15 cellular contexts compared by ENCODE assay signal in the genomic region with DNA sequence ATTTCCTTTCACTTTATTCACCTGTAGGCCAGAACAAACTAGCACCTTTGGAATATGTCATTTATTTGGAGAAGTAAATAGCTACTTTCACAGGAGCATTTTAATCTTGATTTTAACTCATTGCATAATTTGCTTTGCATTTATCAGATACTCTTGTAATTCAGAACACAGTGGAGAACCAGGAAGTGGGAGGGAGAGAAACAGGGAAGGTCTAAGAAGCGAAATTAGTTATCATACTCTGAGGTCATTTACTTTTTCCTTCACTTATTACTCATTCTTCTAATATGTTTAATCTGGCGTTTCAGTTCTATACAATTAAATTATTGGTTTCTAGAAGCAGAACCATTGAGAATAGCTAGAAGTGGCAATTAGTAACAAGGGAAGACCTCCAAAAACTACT. TPM values are rescaled to one million over a fixed set of nuclear protein-coding genes. Genes with fewer than 3 reads are reported as not detected.
A peak's percentile ranks its signal among the peaks of the same experiment; 100 is the strongest.
DNase-seq lines count a peak whose midpoint lies in the region; ATAC-seq, FAIRE-seq and TF ChIP-seq lines count a peak whose summit lies in the region.
"Had no signal": no experiment of that assay in that cellular context is flagged by ENCODE, and none has a peak within 500 bp of the region (broad histone marks: within the 10 kb centered on the region; RNA-seq: fewer than 3 reads in every experiment).

No MANE protein-coding gene starts in this region.

- H3K36me3 ChIP-seq in SK-N-MC (ENCODE audit: insufficient read depth, low read length) (no peaks in the 10 kb centered on the region), bronchial epithelial cell (ENCODE audit: control insufficient read depth, insufficient read depth, low read length) (no peaks in the 10 kb centered on the region), parathyroid adenoma (ENCODE audit: control insufficient read depth, insufficient read depth, low read length) (no peaks in the 10 kb centered on the region)
- H3K36me3 ChIP-seq: BLaER1 had no signal

- TF ChIP-seq POLR2A in H54 (IDR thresholded peaks at IDR 0.05; ENCODE audit: low read depth, low read length): no peak

- no peaks in the 10 kb centered on the region for H3K79me2 ChIP-seq in parathyroid adenoma

- H3K9ac ChIP-seq in SK-N-MC (ENCODE audit: insufficient read length): peak overlapping the region; percentile 62
- H3K9ac ChIP-seq in parathyroid adenoma: no peak overlapping the region
- H3K9ac ChIP-seq: BLaER1 had no signal

- peaks cover 3% of the 10 kb centered on the region for H3K4me1 ChIP-seq in parathyroid adenoma
- H3K4me1 ChIP-seq: BLaER1 had no signal

- H3K4me2 ChIP-seq in parathyroid adenoma (ENCODE audit: low read length): peak overlapping the region; percentile 3
- H3K4me2 ChIP-seq: BLaER1 had no signal

- ATAC-seq in HG02973 (IDR thresholded peaks at IDR 0.05; ENCODE audit: unreplicated experiment): no peak

- H3K9me3 ChIP-seq in SK-N-MC (ENCODE audit: low read depth, low read length) (no peaks in the 10 kb centered on the region), parathyroid adenoma (ENCODE audit: control insufficient read depth, low read length) (no peaks in the 10 kb centered on the region)
- H3K9me3 ChIP-seq: BLaER1 had no signal

- H3K27ac ChIP-seq in SK-N-MC (peak overlapping the region; percentile 93), parathyroid adenoma (no peak overlapping the region)
- H3K27ac ChIP-seq: BLaER1 had no signal

- H2AFZ ChIP-seq in parathyroid adenoma: no peak overlapping the region

- DNase-seq in H54 (ENCODE audit: insufficient read length, low spot score) (no peak), SK-N-MC (ENCODE audit: low read depth, low spot score) (peak; percentile 40), bronchial epithelial cell (ENCODE audit: low read depth) (peak; percentile 54), NCI-H2029 treated with DMSO at 0.1 percent for 48 hours (lab: John Stamatoyannopoulos, UW) (no peak), D721Med (ENCODE audit: insufficient read length, low spot score) (no peak)
- DNase-seq: DMS 273 treated with DMSO at 0.1 percent for 48 hours, HCEC 1CT, NCI-H1092, NCI-H1694, NCI-H446 treated with DMSO at 0.1 percent for 48 hours, NCI-H748 treated with DMSO at 0.1 percent for 48 hours had no signal

- TF ChIP-seq CTCF in bronchial epithelial cell (IDR thresholded peaks at IDR 0.05; ENCODE audit: insufficient read depth, low read length, severe bottlenecking): no peak
- TF ChIP-seq CTCF in parathyroid adenoma (IDR thresholded peaks at IDR 0.05): no peak
- no peak for TF ChIP-seq CTCF in D721Med (IDR thresholded peaks at IDR 0.05; ENCODE audit: insufficient read depth, missing control alignments)

- peaks cover 2% of the 10 kb centered on the region for H3K27me3 ChIP-seq in bronchial epithelial cell (ENCODE audit: control insufficient read depth, insufficient read depth, low read length)
- H3K27me3 ChIP-seq in parathyroid adenoma (ENCODE audit: control insufficient read depth, insufficient read depth, low read length): no peaks in the 10 kb centered on the region
- H3K27me3 ChIP-seq: BLaER1 had no signal

- FAIRE-seq in H54 (lab: Jason Lieb, UNC) (peak; percentile 11), bronchial epithelial cell (lab: Jason Lieb, UNC) (no peak), D721Med (lab: Jason Lieb, UNC) (no peak)
- FAIRE-seq: HTR-8/SVneo had no signal

- H3K4me3 ChIP-seq in SK-N-MC (peak overlapping the region; percentile 70), bronchial epithelial cell (ENCODE audit: low read depth, low read length) (no peak overlapping the region), parathyroid adenoma (ENCODE audit: low read depth, low read length) (no peak overlapping the region)
- H3K4me3 ChIP-seq: BLaER1 had no signal

RNA-seq across cellular contexts. Expression of a gene that starts 20.7 kb away (rescaled TPM):
- 0.26 TPM in 2 replicates for total RNA-seq in bronchial epithelial cell

RNA-seq across cellular contexts. Expression of a gene that starts 40.2 kb away (rescaled TPM):
- total RNA-seq in bronchial epithelial cell: 2.1 and 2.3 TPM in 2 replicates

Comparison
In these comparisons a context has a peak if more than half of its experiments do, and no peak if none do; other contexts are left out.
1. DNase-seq: peak in SK-N-MC (single experiment) and bronchial epithelial cell (single experiment); none in H54 (single experiment), NCI-H2029 treated with DMSO at 0.1 percent for 48 hours (single experiment) and D721Med (single experiment).